1 cellular context compared by ENCODE assay signal in the genomic region with DNA sequence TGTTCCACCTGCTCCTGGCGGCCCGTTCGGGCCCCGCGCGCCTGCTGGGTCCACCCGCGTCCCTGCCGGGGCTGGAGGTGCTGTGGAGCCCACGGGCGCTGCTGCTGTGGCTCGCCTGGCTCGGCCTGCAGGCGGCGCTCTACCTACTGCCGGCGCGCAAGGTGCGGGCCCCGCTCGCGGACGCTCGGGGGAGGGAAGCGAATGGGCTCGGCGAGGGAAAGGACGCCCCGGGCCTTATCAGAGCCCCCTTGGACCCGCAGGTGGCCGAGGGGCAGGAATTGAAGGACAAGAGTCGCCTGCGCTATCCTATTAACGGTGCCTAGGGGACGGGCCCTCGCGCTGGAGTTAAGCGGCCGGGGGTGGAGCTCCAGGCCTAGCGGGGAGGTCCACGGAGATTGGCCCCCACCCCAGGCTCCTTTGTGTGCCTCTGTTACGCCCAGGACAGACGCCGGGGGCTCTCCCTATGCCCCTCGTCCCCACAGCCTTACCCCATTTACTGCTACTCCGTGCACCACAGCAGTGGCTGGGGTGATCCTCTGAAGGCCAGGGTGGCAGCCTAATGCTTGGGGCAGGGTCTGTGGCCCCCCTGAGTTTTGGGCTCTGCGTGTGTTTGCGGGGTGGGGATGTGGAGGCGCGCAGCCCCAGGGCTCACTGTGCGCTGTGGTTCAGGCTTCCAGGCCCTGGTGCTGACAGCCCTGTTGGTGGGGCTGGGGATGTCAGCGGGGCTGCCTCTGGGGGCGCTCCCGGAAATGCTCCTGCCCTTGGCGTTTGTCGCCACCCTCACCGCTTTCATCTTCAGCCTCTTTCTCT.
TF ChIP-seq lines count a peak whose summit lies in the region.

No MANE protein-coding gene starts in this region.

TF ChIP-seq in HepG2, 621 proteins besides CTCF, POLR2A, EP300 and RAD21 (continued from another document and continues in another):
- TF ChIP-seq, protein P1, sequence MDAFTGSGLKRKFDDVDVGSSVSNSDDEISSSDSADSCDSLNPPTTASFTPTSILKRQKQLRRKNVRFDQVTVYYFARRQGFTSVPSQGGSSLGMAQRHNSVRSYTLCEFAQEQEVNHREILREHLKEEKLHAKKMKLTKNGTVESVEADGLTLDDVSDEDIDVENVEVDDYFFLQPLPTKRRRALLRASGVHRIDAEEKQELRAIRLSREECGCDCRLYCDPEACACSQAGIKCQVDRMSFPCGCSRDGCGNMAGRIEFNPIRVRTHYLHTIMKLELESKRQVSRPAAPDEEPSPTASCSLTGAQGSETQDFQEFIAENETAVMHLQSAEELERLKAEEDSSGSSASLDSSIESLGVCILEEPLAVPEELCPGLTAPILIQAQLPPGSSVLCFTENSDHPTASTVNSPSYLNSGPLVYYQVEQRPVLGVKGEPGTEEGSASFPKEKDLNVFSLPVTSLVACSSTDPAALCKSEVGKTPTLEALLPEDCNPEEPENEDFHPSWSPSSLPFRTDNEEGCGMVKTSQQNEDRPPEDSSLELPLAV (CRISPR knock-in tag; conservative IDR thresholded peaks at IDR 0.05; ENCODE audit: low read depth), result no peak
- TF ChIP-seq U2AF2 (IDR thresholded peaks at IDR 0.05; ENCODE audit: low read depth, low read length), result no peak
- TF ChIP-seq ZFYVE20 (CRISPR knock-in tag; IDR thresholded peaks at IDR 0.05; ENCODE audit: borderline replicate concordance, low read depth), result no peak
- TF ChIP-seq, protein P2, sequence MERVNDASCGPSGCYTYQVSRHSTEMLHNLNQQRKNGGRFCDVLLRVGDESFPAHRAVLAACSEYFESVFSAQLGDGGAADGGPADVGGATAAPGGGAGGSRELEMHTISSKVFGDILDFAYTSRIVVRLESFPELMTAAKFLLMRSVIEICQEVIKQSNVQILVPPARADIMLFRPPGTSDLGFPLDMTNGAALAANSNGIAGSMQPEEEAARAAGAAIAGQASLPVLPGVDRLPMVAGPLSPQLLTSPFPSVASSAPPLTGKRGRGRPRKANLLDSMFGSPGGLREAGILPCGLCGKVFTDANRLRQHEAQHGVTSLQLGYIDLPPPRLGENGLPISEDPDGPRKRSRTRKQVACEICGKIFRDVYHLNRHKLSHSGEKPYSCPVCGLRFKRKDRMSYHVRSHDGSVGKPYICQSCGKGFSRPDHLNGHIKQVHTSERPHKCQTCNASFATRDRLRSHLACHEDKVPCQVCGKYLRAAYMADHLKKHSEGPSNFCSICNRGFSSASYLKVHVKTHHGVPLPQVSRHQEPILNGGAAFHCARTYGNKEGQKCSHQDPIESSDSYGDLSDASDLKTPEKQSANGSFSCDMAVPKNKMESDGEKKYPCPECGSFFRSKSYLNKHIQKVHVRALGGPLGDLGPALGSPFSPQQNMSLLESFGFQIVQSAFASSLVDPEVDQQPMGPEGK (CRISPR knock-in tag; IDR thresholded peaks at IDR 0.05), result peak; percentile 81
- TF ChIP-seq KDM1A (CRISPR knock-in tag; IDR thresholded peaks at IDR 0.05), result peak; percentile 37; the same call in 1 of the 2 replicates
- peak; percentile 77 for TF ChIP-seq HOXA3 (CRISPR knock-in tag; IDR thresholded peaks at IDR 0.05)
- TF ChIP-seq, protein P3, sequence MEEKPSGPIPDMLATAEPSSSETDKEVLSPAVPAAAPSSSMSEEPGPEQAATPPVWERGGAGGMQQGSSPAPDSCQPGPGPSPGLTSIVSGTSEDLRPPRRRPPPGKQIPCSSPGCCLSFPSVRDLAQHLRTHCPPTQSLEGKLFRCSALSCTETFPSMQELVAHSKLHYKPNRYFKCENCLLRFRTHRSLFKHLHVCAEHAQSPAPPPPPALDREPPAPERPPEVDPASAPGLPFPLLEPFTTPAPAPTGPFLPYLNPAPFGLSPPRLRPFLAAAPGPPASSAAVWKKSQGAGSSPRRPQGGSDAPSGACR (CRISPR knock-in tag; IDR thresholded peaks at IDR 0.05), result no peak; the same call in 1 of the 2 replicates
- TF ChIP-seq, protein P4, sequence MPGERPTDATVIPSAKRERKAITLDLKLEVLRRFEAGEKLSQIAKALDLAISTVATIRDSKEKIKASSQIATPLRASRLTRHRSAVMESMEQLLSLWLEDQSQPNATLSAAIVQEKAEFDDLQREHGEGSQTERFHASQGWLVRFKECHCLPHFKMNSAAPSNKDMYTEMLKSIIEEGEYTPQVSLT (CRISPR knock-in tag; IDR thresholded peaks at IDR 0.05; ENCODE audit: borderline replicate concordance, low read depth), result no peak
- TF ChIP-seq, protein P5, sequence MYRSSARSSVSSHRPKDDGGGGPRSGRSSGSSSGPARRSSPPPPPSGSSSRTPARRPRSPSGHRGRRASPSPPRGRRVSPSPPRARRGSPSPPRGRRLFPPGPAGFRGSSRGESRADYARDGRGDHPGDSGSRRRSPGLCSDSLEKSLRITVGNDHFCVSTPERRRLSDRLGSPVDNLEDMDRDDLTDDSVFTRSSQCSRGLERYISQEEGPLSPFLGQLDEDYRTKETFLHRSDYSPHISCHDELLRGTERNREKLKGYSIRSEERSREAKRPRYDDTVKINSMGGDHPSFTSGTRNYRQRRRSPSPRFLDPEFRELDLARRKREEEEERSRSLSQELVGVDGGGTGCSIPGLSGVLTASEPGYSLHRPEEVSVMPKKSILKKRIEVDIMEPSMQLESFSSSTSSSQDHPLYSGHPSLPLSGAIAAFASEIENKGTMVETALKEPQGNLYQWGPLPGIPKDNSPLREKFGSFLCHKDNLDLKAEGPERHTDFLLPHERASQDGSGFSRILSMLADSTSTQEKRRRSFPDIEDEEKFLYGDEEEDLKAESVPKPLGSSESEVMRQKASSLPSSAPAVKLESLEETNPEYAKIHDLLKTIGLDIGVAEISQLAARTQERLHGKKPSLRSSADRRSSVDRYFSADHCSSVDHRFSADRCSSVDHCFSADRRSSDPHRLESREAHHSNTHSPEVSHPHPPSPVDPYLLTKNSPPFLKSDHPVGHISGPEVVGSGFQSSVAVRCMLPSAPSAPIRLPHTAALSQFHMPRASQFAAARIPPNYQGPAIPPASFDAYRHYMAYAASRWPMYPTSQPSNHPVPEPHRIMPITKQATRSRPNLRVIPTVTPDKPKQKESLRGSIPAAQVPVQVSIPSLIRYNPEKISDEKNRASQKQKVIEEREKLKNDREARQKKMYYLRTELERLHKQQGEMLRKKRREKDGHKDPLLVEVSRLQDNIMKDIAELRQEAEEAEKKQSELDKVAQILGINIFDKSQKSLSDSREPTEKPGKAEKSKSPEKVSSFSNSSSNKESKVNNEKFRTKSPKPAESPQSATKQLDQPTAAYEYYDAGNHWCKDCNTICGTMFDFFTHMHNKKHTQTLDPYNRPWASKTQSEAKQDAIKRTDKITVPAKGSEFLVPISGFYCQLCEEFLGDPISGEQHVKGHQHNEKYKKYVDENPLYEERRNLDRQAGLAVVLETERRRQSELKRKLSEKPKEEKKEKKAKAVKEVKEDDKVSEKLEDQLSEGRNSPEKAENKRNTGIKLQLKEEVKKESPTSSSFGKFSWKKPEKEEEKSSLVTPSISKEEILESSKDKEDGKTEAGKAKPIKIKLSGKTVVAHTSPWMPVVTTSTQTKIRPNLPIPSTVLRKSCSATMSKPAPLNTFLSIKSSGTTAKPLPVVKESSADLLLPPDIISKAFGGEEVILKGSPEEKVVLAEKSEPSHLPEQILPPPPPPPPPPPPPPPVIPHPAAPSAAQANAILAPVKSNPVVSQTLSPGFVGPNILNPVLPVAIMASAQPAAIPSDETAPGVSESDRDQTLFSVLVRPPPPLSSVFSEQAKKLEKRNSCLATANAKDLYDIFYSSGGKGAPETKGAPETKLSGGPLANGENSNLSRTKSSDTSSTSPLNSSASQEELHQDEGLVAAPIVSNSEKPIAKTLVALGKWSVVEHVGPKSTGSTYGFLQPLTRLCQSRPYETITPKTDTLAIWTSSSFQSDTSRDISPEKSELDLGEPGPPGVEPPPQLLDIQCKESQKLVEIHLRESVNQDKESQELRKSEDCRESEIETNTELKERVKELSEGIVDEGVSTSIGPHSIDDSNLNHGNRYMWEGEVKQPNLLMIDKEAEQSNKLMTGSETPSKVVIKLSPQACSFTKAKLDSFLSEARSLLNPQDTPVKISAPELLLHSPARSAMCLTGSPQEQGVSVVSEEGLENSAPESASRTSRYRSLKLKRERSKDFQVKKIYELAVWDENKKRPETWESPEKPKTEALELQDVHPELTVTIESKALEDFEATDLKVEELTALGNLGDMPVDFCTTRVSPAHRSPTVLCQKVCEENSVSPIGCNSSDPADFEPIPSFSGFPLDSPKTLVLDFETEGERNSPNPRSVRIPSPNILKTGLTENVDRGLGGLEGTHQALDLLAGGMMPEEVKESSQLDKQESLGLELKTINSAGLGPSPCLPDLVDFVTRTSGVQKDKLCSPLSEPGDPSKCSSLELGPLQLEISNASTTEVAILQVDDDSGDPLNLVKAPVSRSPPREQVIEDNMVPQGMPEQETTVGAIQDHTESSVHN (CRISPR knock-in tag; IDR thresholded peaks at IDR 0.05), result no peak
- 0 out of 2 replicates have a peak, but pooled peaks have one; percentile 31 for TF ChIP-seq YEATS2 (CRISPR knock-in tag; IDR thresholded peaks at IDR 0.05; ENCODE audit: borderline replicate concordance)
- TF ChIP-seq NCOA2 (CRISPR knock-in tag; IDR thresholded peaks at IDR 0.05), result 0 out of 2 replicates have a peak, but pooled peaks have one; percentile 17
- TF ChIP-seq ZSCAN30 (CRISPR knock-in tag; IDR thresholded peaks at IDR 0.05), result no peak; the same call in 1 of the 2 replicates
- TF ChIP-seq MAFF (IDR thresholded peaks at IDR 0.05; ENCODE audit: low read depth, low read length), result no peak
- TF ChIP-seq SRSF4 (IDR thresholded peaks at IDR 0.05; ENCODE audit: low read depth, low read length, poor library complexity, severe bottlenecking), result no peak
- TF ChIP-seq, protein P6, sequence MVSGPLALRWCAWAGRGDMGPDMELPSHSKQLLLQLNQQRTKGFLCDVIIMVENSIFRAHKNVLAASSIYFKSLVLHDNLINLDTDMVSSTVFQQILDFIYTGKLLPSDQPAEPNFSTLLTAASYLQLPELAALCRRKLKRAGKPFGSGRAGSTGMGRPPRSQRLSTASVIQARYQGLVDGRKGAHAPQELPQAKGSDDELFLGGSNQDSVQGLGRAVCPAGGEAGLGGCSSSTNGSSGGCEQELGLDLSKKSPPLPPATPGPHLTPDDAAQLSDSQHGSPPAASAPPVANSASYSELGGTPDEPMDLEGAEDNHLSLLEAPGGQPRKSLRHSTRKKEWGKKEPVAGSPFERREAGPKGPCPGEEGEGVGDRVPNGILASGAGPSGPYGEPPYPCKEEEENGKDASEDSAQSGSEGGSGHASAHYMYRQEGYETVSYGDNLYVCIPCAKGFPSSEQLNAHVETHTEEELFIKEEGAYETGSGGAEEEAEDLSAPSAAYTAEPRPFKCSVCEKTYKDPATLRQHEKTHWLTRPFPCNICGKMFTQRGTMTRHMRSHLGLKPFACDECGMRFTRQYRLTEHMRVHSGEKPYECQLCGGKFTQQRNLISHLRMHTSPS (CRISPR knock-in tag; IDR thresholded peaks at IDR 0.05; ENCODE audit: low read depth), result peak; percentile 49; the same call in 1 of the 2 replicates
- no peak for TF ChIP-seq IRX3 (CRISPR knock-in tag; IDR thresholded peaks at IDR 0.05; ENCODE audit: borderline replicate concordance, low read depth)
- peak; percentile 59; the same call in 1 of the 2 replicates for TF ChIP-seq ZMAT3 (CRISPR knock-in tag; conservative IDR thresholded peaks at IDR 0.05)
- TF ChIP-seq KDM2A (CRISPR knock-in tag; IDR thresholded peaks at IDR 0.05; ENCODE audit: borderline replicate concordance, low read depth), result peak; percentile 98
- TF ChIP-seq ZNF292 (CRISPR knock-in tag; IDR thresholded peaks at IDR 0.05; ENCODE audit: borderline replicate concordance, low read depth), result no peak
- TF ChIP-seq NFIC (IDR thresholded peaks at IDR 0.05; ENCODE audit: low read length), result no peak
- TF ChIP-seq ZBTB8A (CRISPR knock-in tag; IDR thresholded peaks at IDR 0.05; ENCODE audit: borderline replicate concordance, low read depth), result no peak
- TF ChIP-seq ZBTB42 (CRISPR knock-in tag; IDR thresholded peaks at IDR 0.05), result no peak
- no peak for TF ChIP-seq PHF21A (CRISPR knock-in tag; IDR thresholded peaks at IDR 0.05)
- TF ChIP-seq, protein P7, sequence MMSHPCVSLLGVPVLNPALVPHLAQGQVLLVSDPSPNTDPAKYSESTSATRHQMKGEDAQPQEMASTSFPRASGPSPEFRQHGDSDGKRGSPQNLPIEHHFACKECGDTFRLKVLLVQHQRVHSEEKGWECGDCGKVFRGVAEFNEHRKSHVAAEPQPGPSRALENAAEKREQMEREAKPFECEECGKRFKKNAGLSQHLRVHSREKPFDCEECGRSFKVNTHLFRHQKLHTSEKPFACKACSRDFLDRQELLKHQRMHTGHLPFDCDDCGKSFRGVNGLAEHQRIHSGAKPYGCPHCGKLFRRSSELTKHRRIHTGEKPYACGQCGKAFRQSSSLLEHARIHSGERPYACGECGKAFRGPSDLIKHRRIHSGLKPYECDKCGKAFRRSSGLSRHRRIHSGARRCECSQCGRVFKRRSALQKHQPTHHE (CRISPR knock-in tag; IDR thresholded peaks at IDR 0.05; ENCODE audit: borderline replicate concordance), result 0 out of 2 replicates have a peak, but pooled peaks have one; percentile 32
- TF ChIP-seq, protein P8, sequence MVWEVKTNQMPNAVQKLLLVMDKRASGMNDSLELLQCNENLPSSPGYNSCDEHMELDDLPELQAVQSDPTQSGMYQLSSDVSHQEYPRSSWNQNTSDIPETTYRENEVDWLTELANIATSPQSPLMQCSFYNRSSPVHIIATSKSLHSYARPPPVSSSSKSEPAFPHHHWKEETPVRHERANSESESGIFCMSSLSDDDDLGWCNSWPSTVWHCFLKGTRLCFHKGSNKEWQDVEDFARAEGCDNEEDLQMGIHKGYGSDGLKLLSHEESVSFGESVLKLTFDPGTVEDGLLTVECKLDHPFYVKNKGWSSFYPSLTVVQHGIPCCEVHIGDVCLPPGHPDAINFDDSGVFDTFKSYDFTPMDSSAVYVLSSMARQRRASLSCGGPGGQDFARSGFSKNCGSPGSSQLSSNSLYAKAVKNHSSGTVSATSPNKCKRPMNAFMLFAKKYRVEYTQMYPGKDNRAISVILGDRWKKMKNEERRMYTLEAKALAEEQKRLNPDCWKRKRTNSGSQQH (CRISPR knock-in tag; IDR thresholded peaks at IDR 0.05; ENCODE audit: low read depth), result 0 out of 2 replicates have a peak, but pooled peaks have one; percentile 13
- TF ChIP-seq, protein P9, sequence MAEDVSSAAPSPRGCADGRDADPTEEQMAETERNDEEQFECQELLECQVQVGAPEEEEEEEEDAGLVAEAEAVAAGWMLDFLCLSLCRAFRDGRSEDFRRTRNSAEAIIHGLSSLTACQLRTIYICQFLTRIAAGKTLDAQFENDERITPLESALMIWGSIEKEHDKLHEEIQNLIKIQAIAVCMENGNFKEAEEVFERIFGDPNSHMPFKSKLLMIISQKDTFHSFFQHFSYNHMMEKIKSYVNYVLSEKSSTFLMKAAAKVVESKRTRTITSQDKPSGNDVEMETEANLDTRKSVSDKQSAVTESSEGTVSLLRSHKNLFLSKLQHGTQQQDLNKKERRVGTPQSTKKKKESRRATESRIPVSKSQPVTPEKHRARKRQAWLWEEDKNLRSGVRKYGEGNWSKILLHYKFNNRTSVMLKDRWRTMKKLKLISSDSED (CRISPR knock-in tag; IDR thresholded peaks at IDR 0.05), result no peak
- no peak for TF ChIP-seq NFE2L1 (CRISPR knock-in tag; IDR thresholded peaks at IDR 0.05; ENCODE audit: borderline replicate concordance)
- TF ChIP-seq JUND (CRISPR knock-in tag; IDR thresholded peaks at IDR 0.05), result no peak
- no peak for TF ChIP-seq ZNF484 (CRISPR knock-in tag; IDR thresholded peaks at IDR 0.05; ENCODE audit: borderline replicate concordance, low read depth)
- TF ChIP-seq TEAD2 (CRISPR knock-in tag; IDR thresholded peaks at IDR 0.05), result no peak
- TF ChIP-seq PCBP1 (IDR thresholded peaks at IDR 0.05; ENCODE audit: borderline replicate concordance, low read depth, low read length), result no peak
- no peak for TF ChIP-seq ZFP36L2 (CRISPR knock-in tag; IDR thresholded peaks at IDR 0.05)
- no peak for TF ChIP-seq SKI (IDR thresholded peaks at IDR 0.05; ENCODE audit: partially characterized antibody)
